10 cellular contexts compared by ENCODE assay signal in the genomic region with DNA sequence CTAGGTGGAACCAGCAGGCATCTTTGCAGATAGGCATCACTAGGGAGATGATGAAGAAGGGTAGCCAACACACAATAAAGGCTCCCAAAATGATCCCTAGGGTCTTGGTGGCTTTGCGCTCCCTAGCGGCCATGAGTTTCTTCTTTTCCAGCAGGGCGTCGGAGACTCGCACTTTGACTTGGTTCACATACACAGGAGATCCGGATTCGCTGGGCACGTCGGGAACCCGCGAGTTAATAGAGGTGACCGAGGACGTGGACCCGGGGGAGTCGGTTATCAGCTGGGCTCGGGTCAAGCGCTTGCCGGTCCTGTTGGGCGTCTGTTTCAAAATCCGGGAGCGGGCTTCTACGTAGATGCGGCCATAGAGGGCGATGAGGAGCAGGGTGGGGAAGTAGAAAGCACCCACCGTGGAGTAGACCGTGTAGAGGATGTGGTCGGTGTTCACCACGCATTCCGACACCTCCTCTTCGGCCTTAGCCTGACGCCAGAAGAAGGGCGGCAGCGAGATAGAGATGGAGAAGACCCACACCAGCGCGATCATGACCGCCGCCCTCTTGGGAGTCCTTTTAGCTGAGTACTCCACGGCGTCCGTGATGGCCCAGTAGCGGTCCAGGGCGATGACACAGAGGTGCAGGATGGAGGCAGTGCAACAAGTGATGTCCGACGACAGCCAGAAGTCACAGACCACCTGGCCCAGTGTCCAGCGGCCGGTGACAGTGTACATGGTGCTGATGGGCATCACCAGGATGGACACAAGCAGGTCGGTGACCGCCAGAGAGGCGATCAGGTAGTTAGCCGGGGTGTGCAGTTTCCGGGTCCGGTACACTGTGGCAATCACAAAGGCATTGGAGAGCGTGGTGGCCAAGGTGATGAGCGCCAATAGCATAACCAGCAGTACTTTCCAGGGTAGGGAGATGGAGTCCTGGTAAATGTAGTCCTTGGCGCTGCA. TPM values are rescaled to one million over a fixed set of nuclear protein-coding genes. Genes with fewer than 3 reads are reported as not detected.
DNase-seq lines count a peak whose midpoint lies in the region; ATAC-seq and TF ChIP-seq lines count a peak whose summit lies in the region.
"Had no signal": no experiment of that assay in that cellular context is flagged by ENCODE, and none has a peak within 500 bp of the region (broad histone marks: within the 10 kb centered on the region; RNA-seq: fewer than 3 reads in every experiment).

No MANE protein-coding gene starts in this region.

- H3K9me3 ChIP-seq in ectodermal cell (ENCODE audit: control insufficient read depth, low read length) (no peaks in the 10 kb centered on the region), mesenchymal stem cell (ENCODE audit: control insufficient read depth, low read length) (peaks cover 4% of the 10 kb centered on the region)
- H3K9me3 ChIP-seq: right lobe of liver had no signal

- H3K79me1 ChIP-seq in mesenchymal stem cell (replicated peaks; ENCODE audit: low read length, poor library complexity, severe bottlenecking): peaks cover 1% of the 10 kb centered on the region

- H3K4ac ChIP-seq in mesenchymal stem cell (ENCODE audit: low read depth in 1 of 2, low read length in 2 of 2): no peak overlapping the region

- WGBS in ectodermal cell, 2 experiments: 1 to 2% methylated on average over 55 of the region's 55 CpGs
- WGBS in mesenchymal stem cell: 1% methylated on average over 55 of the region's 55 CpGs

- H3K27me3 ChIP-seq in ectodermal cell (ENCODE audit: control insufficient read depth, insufficient read depth, low read length, poor library complexity, severe bottlenecking): peaks cover 69% of the 10 kb centered on the region
- H3K27me3 ChIP-seq in mesenchymal stem cell (ENCODE audit: control insufficient read depth in 1 of 2, insufficient read depth in 1 of 2, low read length in 2 of 2): peaks cover 3 to 54% of the 10 kb centered on the region in 2 experiments

- peak overlapping the region; percentile 91 for H3K4me2 ChIP-seq in mesenchymal stem cell (ENCODE audit: low read length, poor library complexity, severe bottlenecking)

- peak overlapping the region; percentile 65 to 71 for H3K18ac ChIP-seq in mesenchymal stem cell (ENCODE audit: low read depth in 1 of 2, low read length in 2 of 2)

- H2BK120ac ChIP-seq in mesenchymal stem cell (ENCODE audit: low read depth, low read length): no peak overlapping the region

- no peak overlapping the region for H3K9ac ChIP-seq in mesenchymal stem cell (ENCODE audit: low read length)

- no peaks in the 10 kb centered on the region for H3K36me3 Mint-ChIP-seq in type B pancreatic cell

- H3K14ac ChIP-seq in mesenchymal stem cell (ENCODE audit: low read length in 2 of 2): peak overlapping the region in 1 of 2 experiments; percentile 11

- peaks cover 21% of the 10 kb centered on the region for H3K4me1 Mint-ChIP-seq in type B pancreatic cell (ENCODE audit: unreplicated experiment)

- peak overlapping the region; percentile 93 for H2AFZ ChIP-seq in mesenchymal stem cell (ENCODE audit: low read depth, low read length)

- peak; percentile 1 for DNase-seq in activated naive CD4-positive, alpha-beta T cell treated with Interleukin-2 at 50 U/mL for 16 hours
- DNase-seq in activated naive CD4-positive, alpha-beta T cell treated with anti-CD3 and anti-CD28 coated beads, Interleukin-2, amount 50 U/mL, for 16 hours: no peak
- peak; percentile 79 for DNase-seq in mesenchymal stem cell
- DNase-seq in type B pancreatic cell (ENCODE audit: extremely low spot score, unreplicated experiment): peak; percentile 66
- DNase-seq: C1 segment of cervical spinal cord, right lobe of liver had no signal

- H4K8ac ChIP-seq in mesenchymal stem cell (ENCODE audit: low read length): peak overlapping the region; percentile 71

- H3K27ac ChIP-seq in ectodermal cell (ENCODE audit: insufficient read depth, low read depth, low read length, poor library complexity, severe bottlenecking) (no peak overlapping the region), mesenchymal stem cell (ENCODE audit: low read length, poor library complexity, severe bottlenecking) (no peak overlapping the region)
- H3K27ac ChIP-seq: right lobe of liver had no signal

- H3K4me3 ChIP-seq in ectodermal cell (ENCODE audit: insufficient read depth, low read depth, low read length) (peak overlapping the region; percentile 78), mesenchymal stem cell (ENCODE audit: insufficient read depth in 1 of 2, low read depth in 1 of 2, low read length in 2 of 2) (peak overlapping the region; percentile 1 to 80)
- H3K4me3 ChIP-seq: right lobe of liver had no signal

- H2BK12ac ChIP-seq in mesenchymal stem cell (ENCODE audit: low read length in 2 of 2): peak overlapping the region in 1 of 2 experiments; percentile 84

- peak overlapping the region; percentile 55 for H3K27ac Mint-ChIP-seq in type B pancreatic cell

- no peak overlapping the region for H2BK5ac ChIP-seq in mesenchymal stem cell (ENCODE audit: low read depth, low read length, poor library complexity, severe bottlenecking)

- no peak overlapping the region for H4K91ac ChIP-seq in mesenchymal stem cell (ENCODE audit: low read length)

- H3K23ac ChIP-seq in mesenchymal stem cell (ENCODE audit: low read length in 2 of 2): no peak overlapping the region

- H2AK5ac ChIP-seq in mesenchymal stem cell (ENCODE audit: low read length, severe bottlenecking): no peak overlapping the region

- no peaks in the 10 kb centered on the region for H3K9me3 Mint-ChIP-seq in type B pancreatic cell

- H3K27me3 Mint-ChIP-seq in type B pancreatic cell: peaks cover 88% of the 10 kb centered on the region

- no peak overlapping the region for H2BK15ac ChIP-seq in mesenchymal stem cell (ENCODE audit: low read depth, poor library complexity, severe bottlenecking)

- no peaks in the 10 kb centered on the region for H3K36me3 ChIP-seq in ectodermal cell (ENCODE audit: control insufficient read depth, insufficient read depth, low read length)
- no peaks in the 10 kb centered on the region for H3K36me3 ChIP-seq in mesenchymal stem cell (ENCODE audit: control insufficient read depth in 1 of 2, insufficient read depth in 2 of 2, low read depth in 1 of 2, low read length in 2 of 2)
- H3K36me3 ChIP-seq: right lobe of liver had no signal

- peaks cover 8% of the 10 kb centered on the region for H3K4me1 ChIP-seq in ectodermal cell (ENCODE audit: control insufficient read depth, insufficient read depth, low read length)
- peaks cover 27% of the 10 kb centered on the region for H3K4me1 ChIP-seq in mesenchymal stem cell (ENCODE audit: control insufficient read depth, insufficient read depth, low read depth, low read length)

- peak overlapping the region; percentile 93 for H3K4me3 Mint-ChIP-seq in type B pancreatic cell

- peak; percentile 51 for TF ChIP-seq CTCF in type B pancreatic cell (conservative IDR thresholded peaks at IDR 0.05)

- ATAC-seq in HG03135 (IDR thresholded peaks at IDR 0.05; ENCODE audit: unreplicated experiment) (no peak), HG02763 (IDR thresholded peaks at IDR 0.05; ENCODE audit: unreplicated experiment) (no peak), HG02588 (IDR thresholded peaks at IDR 0.05; ENCODE audit: unreplicated experiment) (no peak)
- ATAC-seq: right lobe of liver had no signal

RNA-seq across cellular contexts. Expression of a gene that starts 0.7 kb away (rescaled TPM):
- polyA plus RNA-seq in ectodermal cell (2013, experiment 1 of 4): not detected
- polyA plus RNA-seq in ectodermal cell (2013, experiment 2 of 4): 0.09 TPM
- polyA plus RNA-seq in ectodermal cell (2013, experiment 3 of 4): 0.11 TPM
- polyA plus RNA-seq in ectodermal cell (2013, experiment 4 of 4): 0.16 TPM
- 3.3 TPM for polyA plus RNA-seq in mesenchymal stem cell (2013, experiment 1 of 2)
- polyA plus RNA-seq in mesenchymal stem cell (2013, experiment 2 of 2): 3.7 TPM
- total RNA-seq in type B pancreatic cell (ENCODE audit: low replicate concordance): 1.9 and 5.5 TPM in 2 replicates
- total RNA-seq: right lobe of liver had no signal
